ENCODE assay signal across 22 cellular contexts in the genomic region with DNA sequence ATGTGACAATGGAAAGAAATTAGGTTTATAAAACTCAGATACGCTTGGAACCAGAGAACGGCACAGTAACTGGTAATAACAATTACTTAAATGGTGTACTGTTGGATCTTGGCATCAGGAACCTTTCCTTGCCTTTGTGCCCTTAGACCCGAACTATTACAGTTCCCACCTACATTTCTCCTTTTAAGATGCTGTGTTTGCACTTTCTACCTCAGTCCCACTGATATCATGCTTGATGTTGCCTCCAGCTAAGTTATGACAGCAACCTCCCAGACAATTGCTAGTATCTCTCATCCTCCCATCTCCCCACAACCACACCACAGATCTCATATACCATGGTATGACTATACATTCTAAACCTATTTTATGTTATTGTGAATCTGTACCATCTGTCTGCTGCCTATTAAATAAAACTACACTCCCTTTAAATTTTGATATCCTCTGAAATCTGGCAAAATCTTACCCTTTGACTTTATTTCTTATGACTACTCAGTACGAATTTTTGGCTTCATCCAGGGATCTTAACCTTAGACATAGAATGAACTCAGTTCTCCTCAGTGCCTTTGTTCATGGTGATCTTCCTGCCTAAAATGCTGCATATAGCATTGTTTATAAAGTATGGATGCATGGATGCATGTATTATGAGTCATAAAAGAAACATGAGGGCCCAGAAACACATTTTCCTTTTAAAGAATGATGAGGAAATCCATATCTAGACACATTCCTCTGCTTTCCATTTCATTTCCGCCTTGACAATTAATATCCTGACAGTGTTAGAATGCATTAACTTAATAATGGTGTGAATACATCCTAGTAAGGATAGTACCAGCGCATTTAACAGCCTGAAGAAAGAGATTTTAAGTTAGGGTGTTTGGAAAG.
DNase-seq lines count a peak whose midpoint lies in the region; ATAC-seq, FAIRE-seq and TF ChIP-seq lines count a peak whose summit lies in the region.
"Had no signal": no experiment of that assay in that cellular context is flagged by ENCODE, and none has a peak within 500 bp of the region (broad histone marks: within the 10 kb centered on the region; RNA-seq: fewer than 3 reads in every experiment).

No MANE protein-coding gene starts in this region.

- peaks cover 67% of the 10 kb centered on the region for H3K4me1 ChIP-seq in A549
- no peaks in the 10 kb centered on the region for H3K4me1 ChIP-seq in mucosa of descending colon (ENCODE audit: low read depth)

- H3K9me3 ChIP-seq in A549 (no peaks in the 10 kb centered on the region), mucosa of descending colon (no peaks in the 10 kb centered on the region)
- H3K9me3 ChIP-seq: gastrocnemius medialis, HAP-1 had no signal

- TF ChIP-seq RAD21 in A549 (conservative IDR thresholded peaks at IDR 0.05 in 1 of 2, IDR thresholded peaks at IDR 0.05 in 1 of 2) = no peak

- in situ Hi-C loops in astrocyte of the cerebellum (cut with HindIII; ENCODE audit: low sequenced_read_pairs) = no loop called here

- TF ChIP-seq EP300 in A549 (IDR thresholded peaks at IDR 0.05) = no peak

- no peak for TF ChIP-seq POLR2A in A549 (IDR thresholded peaks at IDR 0.05; ENCODE audit: low read length)
- TF ChIP-seq POLR2A in GM12891 (IDR thresholded peaks at IDR 0.05; ENCODE audit: low read depth, low read length) = no peak

- no peak for ATAC-seq in A549
- ATAC-seq in mucosa of descending colon = no peak
- ATAC-seq in GM18907 (IDR thresholded peaks at IDR 0.05; ENCODE audit: unreplicated experiment) = no peak
- ATAC-seq: effector memory CD8-positive, alpha-beta T cell; gastrocnemius medialis; GM12878; natural killer cell had no signal

- FAIRE-seq in A549 (lab: Jason Lieb, UNC) = no peak
- FAIRE-seq in GM12891 (lab: Jason Lieb, UNC) = no peak
- FAIRE-seq: GM12878 had no signal

- intact Hi-C loops in mucosa of descending colon (cut with DNase I, micrococcal nuclease) = no loop called here

- CTCF ChIA-PET in A549 (lab: Yijun Ruan, JAX) = interaction anchor here (0.9 to 1.0 kb wide), 2 partner anchors 41 to 81 kb away, joined by 3 to 4 read pairs; no protein-coding TSS in a partner anchor

- H3K4me2 ChIP-seq in A549 = peak overlapping the region; percentile 52

- 73% methylated on average over 6 of the region's 6 CpGs for WGBS in A549 (ENCODE audit: missing lambda C conversion rate)

- H3K4me3 ChIP-seq in A549 (no peak overlapping the region), astrocyte of the cerebellum (ENCODE audit: low read depth, low read length) (no peak overlapping the region), foreskin fibroblast (ENCODE audit: low read depth in 1 of 2, low read length in 2 of 2) (no peak overlapping the region), mucosa of descending colon (no peak overlapping the region)
- H3K4me3 ChIP-seq: cardiac muscle cell, gastrocnemius medialis, GM12878, HAP-1, SK-N-MC had no signal

- DNase-seq in A549 (ENCODE audit: low read depth in 1 of 2, low spot score in 1 of 2) = peak in 1 of 2 experiments; percentile 14
- DNase-seq in HPDE6-E6E7 (ENCODE audit: extremely low spot score) = peak; percentile 34
- DNase-seq in astrocyte of the cerebellum (ENCODE audit: low read depth) = peak; percentile 15
- peak; percentile 35 to 67 for DNase-seq in foreskin fibroblast
- no peak for DNase-seq in GM12891 (ENCODE audit: insufficient read length, low spot score)
- no peak for DNase-seq in mucosa of descending colon
- no peak for DNase-seq in NCI-H510A treated with DMSO at 0.1 percent for 48 hours (lab: John Stamatoyannopoulos, UW)
- DNase-seq: activated CD4-positive, alpha-beta T cell treated with anti-CD3 and anti-CD28 coated beads, Interleukin-2, amount 50 U/mL, for 1 hour; activated T-cell treated with anti-CD3 and anti-CD28 coated beads for 4 hours; CD4-positive, CD25-positive, alpha-beta regulatory T cell; effector memory CD8-positive, alpha-beta T cell; gastrocnemius medialis; natural killer cell; NCI-H2029 treated with DMSO at 0.1 percent for 48 hours; NCI-H510A; stimulated activated CD4-positive, alpha-beta T cell treated with anti-CD3 and anti-CD28 coated beads, Interleukin-12 subunit alpha, Interleukin-12 subunit beta, amount 100 ng/mL, for 4 hours; stimulated activated naive CD4-positive, alpha-beta T cell had no signal

- TF ChIP-seq CTCF in A549 (IDR thresholded peaks at IDR 0.05) = no peak
- TF ChIP-seq CTCF in astrocyte of the cerebellum (IDR thresholded peaks at IDR 0.05; ENCODE audit: low read depth, low read length, missing control alignments) = no peak
- TF ChIP-seq CTCF in foreskin fibroblast (IDR thresholded peaks at IDR 0.05; ENCODE audit: low read depth, low read length) = no peak
- no peak for TF ChIP-seq CTCF in mucosa of descending colon (IDR thresholded peaks at IDR 0.05)

- no peaks in the 10 kb centered on the region for H3K36me3 ChIP-seq in mucosa of descending colon (ENCODE audit: low read depth)
- H3K36me3 ChIP-seq: cardiac muscle cell, gastrocnemius medialis had no signal

- POLR2A ChIA-PET in A549 (lab: Yijun Ruan, JAX) = no interaction called here

- H3K27ac ChIP-seq in A549 = peak overlapping the region; percentile 53 to 59; a peak in 5 of 6 replicates
- H3K27ac ChIP-seq: cardiac muscle cell, gastrocnemius medialis had no signal

TF ChIP-seq in A549, 52 proteins besides CTCF, POLR2A, EP300 and RAD21 (continues in another document):
- TF ChIP-seq MAFK (IDR thresholded peaks at IDR 0.05; ENCODE audit: partially characterized antibody) (peak; percentile 4), ATOH8 (CRISPR knock-in tag; IDR thresholded peaks at IDR 0.05; ENCODE audit: low read depth) (no peak), RARB (CRISPR knock-in tag; IDR thresholded peaks at IDR 0.05) (no peak), HOXB5 (CRISPR knock-in tag; IDR thresholded peaks at IDR 0.05) (no peak), RNF2 (IDR thresholded peaks at IDR 0.05; ENCODE audit: borderline replicate concordance, low read depth) (no peak)
- TF ChIP-seq, protein P1, sequence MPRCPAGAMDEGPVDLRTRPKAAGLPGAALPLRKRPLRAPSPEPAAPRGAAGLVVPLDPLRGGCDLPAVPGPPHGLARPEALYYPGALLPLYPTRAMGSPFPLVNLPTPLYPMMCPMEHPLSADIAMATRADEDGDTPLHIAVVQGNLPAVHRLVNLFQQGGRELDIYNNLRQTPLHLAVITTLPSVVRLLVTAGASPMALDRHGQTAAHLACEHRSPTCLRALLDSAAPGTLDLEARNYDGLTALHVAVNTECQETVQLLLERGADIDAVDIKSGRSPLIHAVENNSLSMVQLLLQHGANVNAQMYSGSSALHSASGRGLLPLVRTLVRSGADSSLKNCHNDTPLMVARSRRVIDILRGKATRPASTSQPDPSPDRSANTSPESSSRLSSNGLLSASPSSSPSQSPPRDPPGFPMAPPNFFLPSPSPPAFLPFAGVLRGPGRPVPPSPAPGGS (IDR thresholded peaks at IDR 0.05) = no peak

TF ChIP-seq in GM12891, 5 proteins besides CTCF, POLR2A, EP300 and RAD21:
- no peak for TF ChIP-seq POLR2AphosphoS5 (IDR thresholded peaks at IDR 0.05; ENCODE audit: low read depth, low read length)
- TF ChIP-seq PAX5 (IDR thresholded peaks at IDR 0.05; ENCODE audit: insufficient read depth, low read length, severe bottlenecking) = no peak
- no peak for TF ChIP-seq POU2F2 (IDR thresholded peaks at IDR 0.05; ENCODE audit: low read depth, low read length)
- no peak for TF ChIP-seq SPI1 (IDR thresholded peaks at IDR 0.05; ENCODE audit: low read depth, low read length)
- TF ChIP-seq TAF1 (IDR thresholded peaks at IDR 0.05; ENCODE audit: low read depth, low read length) = no peak

Comparison
In these comparisons a context has a peak if more than half of its experiments do, and no peak if none do; other contexts are left out.
1. DNase-seq: peak in HPDE6-E6E7 (single experiment), astrocyte of the cerebellum (single experiment) and foreskin fibroblast (2 of 2); none in GM12891 (single experiment), mucosa of descending colon (0 of 3) and NCI-H510A treated with DMSO at 0.1 percent for 48 hours (single experiment).